ENCODE assay signal across 9 cellular contexts in genomic region chr17:17665255-17665654, GRCh38.
"Had no signal": no experiment of that assay in that cellular context is flagged by ENCODE, and none has a peak within 500 bp of the region (broad histone marks: within the 10 kb centered on the region; RNA-seq: fewer than 3 reads in every experiment).

No MANE protein-coding gene starts in this region.

- H3K4me3 ChIP-seq: GM23248, HAP-1 had no signal

- H3K36me3 Mint-ChIP-seq: IgD-negative memory B cell had no signal

- FAIRE-seq: HepG2 had no signal

- H3K4me1 ChIP-seq: HAP-1 had no signal

- H3K27ac ChIP-seq: GM23248, HL-60 had no signal

- H2AFZ ChIP-seq: GM23248 had no signal

- H3K4me3 Mint-ChIP-seq: IgD-negative memory B cell had no signal

- H3K9me3 Mint-ChIP-seq: IgD-negative memory B cell had no signal

- H3K36me3 ChIP-seq: HAP-1 had no signal

- DNase-seq: GM23248, GOT3, H7, KG1 had no signal

- H3K9me3 ChIP-seq: HAP-1 had no signal

- H3K9ac ChIP-seq: GM23248 had no signal

- ATAC-seq: HCT116 had no signal
